In genomic region chr1:201715801-201716741, GRCh38 we compare ENCODE assay signal across 11 cellular contexts.
DNase-seq lines count a peak whose midpoint lies in the region; ATAC-seq and TF ChIP-seq lines count a peak whose summit lies in the region.
"Had no signal": no experiment of that assay in that cellular context is flagged by ENCODE, and none has a peak within 500 bp of the region (broad histone marks: within the 10 kb centered on the region; RNA-seq: fewer than 3 reads in every experiment).

No MANE protein-coding gene starts in this region.

- intact Hi-C loops in stomach (cut with DNase I; ENCODE audit: low total_unique reads): no loop called here

- ATAC-seq in HG02610 (IDR thresholded peaks at IDR 0.05; ENCODE audit: unreplicated experiment) (peak; percentile 56), HG03139 (IDR thresholded peaks at IDR 0.05; ENCODE audit: unreplicated experiment) (no peak)

- H3K4me1 Mint-ChIP-seq in immature natural killer cell: no peaks in the 10 kb centered on the region

- H3K4me1 ChIP-seq in right atrium auricular region: peaks cover 0 to 86% of the 10 kb centered on the region in 2 donors
- H3K4me1 ChIP-seq in stomach: peaks cover 39 to 86% (median 68%) of the 10 kb centered on the region in 4 donors

- WGBS in stomach, 5 donors: 77 to 83% (median 81%) methylated on average over 11 of the region's 11 CpGs

- DNase-seq in SIG-M5 (lab: John Stamatoyannopoulos, UW) (peak; percentile 97), right atrium auricular region (ENCODE audit: low spot score) (no peak), stomach (no peak), immature natural killer cell (no peak), H7 (no peak), erythroblast (lab: John Stamatoyannopoulos, UW) (no peak)
- DNase-seq: activated CD4-positive, alpha-beta T cell treated with anti-CD3 and anti-CD28 coated beads for 48 hours; cerebellar nuclear complex; NCI-H1694 had no signal

- H3K27me3 ChIP-seq in right atrium auricular region: no peaks in the 10 kb centered on the region
- H3K27me3 ChIP-seq in stomach: no peaks in the 10 kb centered on the region
- H3K27me3 ChIP-seq in H7 (ENCODE audit: control insufficient read depth, insufficient read depth, low read length): no peaks in the 10 kb centered on the region

- H3K4me3 ChIP-seq in right atrium auricular region (no peak overlapping the region), stomach (no peak overlapping the region), H7 (ENCODE audit: insufficient read depth, low read depth, low read length) (no peak overlapping the region)

- H3K9me3 ChIP-seq in right atrium auricular region (no peaks in the 10 kb centered on the region), stomach (no peaks in the 10 kb centered on the region)

- no peak overlapping the region for H3K4me3 Mint-ChIP-seq in immature natural killer cell

- H3K27ac Mint-ChIP-seq in immature natural killer cell: no peak overlapping the region

- no peaks in the 10 kb centered on the region for H3K9me3 Mint-ChIP-seq in immature natural killer cell

- H3K27ac ChIP-seq in right atrium auricular region (peak overlapping the region; percentile 84 to 94), stomach (peak overlapping the region; percentile 71 to 90 (median 88))

- peaks cover 0 to 4% (median 3%) of the 10 kb centered on the region in 3 donors for H3K27me3 Mint-ChIP-seq in immature natural killer cell (ENCODE audit: low read depth in 3 of 3)

- TF ChIP-seq CTCF in right atrium auricular region (IDR thresholded peaks at IDR 0.05) (no peak), stomach (IDR thresholded peaks at IDR 0.05) (no peak)

- no peak for TF ChIP-seq EP300 in stomach (IDR thresholded peaks at IDR 0.05)

- TF ChIP-seq POLR2A in stomach (IDR thresholded peaks at IDR 0.05): no peak
- no peak for TF ChIP-seq POLR2A in erythroblast (IDR thresholded peaks at IDR 0.05; ENCODE audit: low read length)

- H3K36me3 ChIP-seq in right atrium auricular region: peaks cover 7% of the 10 kb centered on the region
- peaks cover 0 to 17% (median 2%) of the 10 kb centered on the region in 4 donors for H3K36me3 ChIP-seq in stomach
- H3K36me3 ChIP-seq in H7 (replicated peaks; ENCODE audit: control insufficient read depth, insufficient read depth, low read length): no peaks in the 10 kb centered on the region

- H3K36me3 Mint-ChIP-seq in immature natural killer cell: no peaks in the 10 kb centered on the region
